ENCODE assay signal across 12 cellular contexts in genomic region chr3:169085827-169086226, GRCh38.
DNase-seq lines count a peak whose midpoint lies in the region; ATAC-seq and TF ChIP-seq lines count a peak whose summit lies in the region.
"Had no signal": no experiment of that assay in that cellular context is flagged by ENCODE, and none has a peak within 500 bp of the region (broad histone marks: within the 10 kb centered on the region; RNA-seq: fewer than 3 reads in every experiment).

No MANE protein-coding gene starts in this region.

- H3K36me3 ChIP-seq in PC-9 (ENCODE audit: low read depth), result peaks cover 35% of the 10 kb centered on the region
- no peaks in the 10 kb centered on the region for H3K36me3 ChIP-seq in fibroblast of lung (ENCODE audit: control insufficient read depth, insufficient read depth, low read length)
- no peaks in the 10 kb centered on the region for H3K36me3 ChIP-seq in right atrium auricular region

- no peaks in the 10 kb centered on the region for H3K36me3 Mint-ChIP-seq in osteocyte (ENCODE audit: unreplicated experiment)

- H2AFZ ChIP-seq in PC-9, result no peak overlapping the region
- no peak overlapping the region for H2AFZ ChIP-seq in fibroblast of lung (ENCODE audit: low read length)
- H2AFZ ChIP-seq: parathyroid adenoma had no signal

- ATAC-seq in GM18858 (IDR thresholded peaks at IDR 0.05; ENCODE audit: unreplicated experiment) (no peak), GM18867 (IDR thresholded peaks at IDR 0.05; ENCODE audit: unreplicated experiment) (no peak)
- ATAC-seq: activated CD8-positive, alpha-beta T cell treated with anti-CD3 and anti-CD28 coated beads for 36 hours had no signal

- no peak overlapping the region for H3K4me3 Mint-ChIP-seq in osteocyte (ENCODE audit: unreplicated experiment)
- H3K4me3 Mint-ChIP-seq: activated CD8-positive, alpha-beta T cell treated with anti-CD3 and anti-CD28 coated beads for 36 hours had no signal

- H4K20me1 ChIP-seq in PC-9 (ENCODE audit: insufficient read depth) (no peaks in the 10 kb centered on the region), fibroblast of lung (ENCODE audit: control insufficient read depth, extremely low read depth, insufficient read depth, low read length) (no peaks in the 10 kb centered on the region)

- BruUV-seq in PC-9 (replicated peaks; lab: Mats Ljungman, UMichigan), result no TSS peak

- peaks cover 14% of the 10 kb centered on the region; the same call in 1 of the 2 replicates for H3K4me1 ChIP-seq in PC-9 (replicated peaks; ENCODE audit: insufficient read depth)
- peaks cover 9% of the 10 kb centered on the region for H3K4me1 ChIP-seq in fibroblast of lung (ENCODE audit: control insufficient read depth, extremely low read depth, insufficient read depth, low read length)
- H3K4me1 ChIP-seq in right atrium auricular region, result no peaks in the 10 kb centered on the region
- H3K4me1 ChIP-seq: ascending aorta, parathyroid adenoma had no signal

- H3K27ac ChIP-seq in PC-9 (peak overlapping the region; percentile 16; the same call in 1 of the 2 replicates), fibroblast of lung (ENCODE audit: insufficient read depth, low read length) (peak overlapping the region; percentile 56), right atrium auricular region (no peak overlapping the region)
- H3K27ac ChIP-seq: ascending aorta, parathyroid adenoma had no signal

- no peak overlapping the region for H3K4me2 ChIP-seq in PC-9
- H3K4me2 ChIP-seq in fibroblast of lung (ENCODE audit: extremely low read depth, insufficient read depth, low read length), result peak overlapping the region; percentile 23

- intact Hi-C loops in PC-9 (cut with micrococcal nuclease; ENCODE audit: unreplicated experiment), result loop anchor here (5.0 kb wide), 1 partner anchor 209 kb away; no protein-coding TSS in a partner anchor

- DNase-seq in ELF-1 (ENCODE audit: low read depth, low spot score) (peak; percentile 10), PC-9 (peak; percentile 31 to 79), fibroblast of lung (ENCODE audit: low read depth in 2 of 2) (peak; percentile 94 to 97), osteocyte (ENCODE audit: extremely low spot score, unreplicated experiment) (no peak), NCI-H526 treated with DMSO at 0.1 percent for 48 hours (lab: John Stamatoyannopoulos, UW) (no peak), right atrium auricular region (ENCODE audit: low spot score) (no peak)
- DNase-seq: activated CD8-positive, alpha-beta T cell treated with anti-CD3 and anti-CD28 coated beads for 36 hours; NCI-H1048 had no signal

- H3K79me2 ChIP-seq in PC-9 (ENCODE audit: low read depth), result no peaks in the 10 kb centered on the region
- no peaks in the 10 kb centered on the region for H3K79me2 ChIP-seq in fibroblast of lung (ENCODE audit: control insufficient read depth, insufficient read depth, low read length)
- H3K79me2 ChIP-seq: parathyroid adenoma had no signal

- CTCF ChIA-PET in PC-9 (lab: Charles Lee), result no interaction called here

- H3K9me3 Mint-ChIP-seq in osteocyte (ENCODE audit: unreplicated experiment), result no peaks in the 10 kb centered on the region
- H3K9me3 Mint-ChIP-seq: activated CD8-positive, alpha-beta T cell treated with anti-CD3 and anti-CD28 coated beads for 36 hours had no signal

- H3K27me3 ChIP-seq in PC-9 (ENCODE audit: insufficient read depth, low read depth), result no peaks in the 10 kb centered on the region
- no peaks in the 10 kb centered on the region for H3K27me3 ChIP-seq in fibroblast of lung (ENCODE audit: control insufficient read depth, insufficient read depth, low read length)
- no peaks in the 10 kb centered on the region for H3K27me3 ChIP-seq in right atrium auricular region
- H3K27me3 ChIP-seq: ascending aorta had no signal

- H3K27ac Mint-ChIP-seq in osteocyte (ENCODE audit: unreplicated experiment), result peak overlapping the region; percentile 66
- H3K27ac Mint-ChIP-seq: activated CD8-positive, alpha-beta T cell treated with anti-CD3 and anti-CD28 coated beads for 36 hours had no signal

- TF ChIP-seq CTCF in PC-9 (conservative IDR thresholded peaks at IDR 0.05), result no peak
- no peak for TF ChIP-seq CTCF in fibroblast of lung (conservative IDR thresholded peaks at IDR 0.05 in 1 of 2, IDR thresholded peaks at IDR 0.05 in 1 of 2; ENCODE audit: low read depth in 1 of 2, low read length in 2 of 2)
- no peak for TF ChIP-seq CTCF in osteocyte (IDR thresholded peaks at IDR 0.05)
- no peak for TF ChIP-seq CTCF in right atrium auricular region (IDR thresholded peaks at IDR 0.05)

- H3K9ac ChIP-seq in fibroblast of lung (ENCODE audit: insufficient read depth, low read length), result no peak overlapping the region
- H3K9ac ChIP-seq: parathyroid adenoma had no signal

- H3K4me1 Mint-ChIP-seq in osteocyte (ENCODE audit: unreplicated experiment), result peaks cover 42% of the 10 kb centered on the region

- peaks cover 8% of the 10 kb centered on the region for H3F3A ChIP-seq in PC-9 (ENCODE audit: insufficient read depth, low read depth)

- POLR2A ChIA-PET in PC-9 (lab: Charles Lee; ENCODE audit: unreplicated experiment), result no interaction called here

- no peaks in the 10 kb centered on the region for H3K27me3 Mint-ChIP-seq in osteocyte (ENCODE audit: unreplicated experiment)
- H3K27me3 Mint-ChIP-seq: activated CD8-positive, alpha-beta T cell treated with anti-CD3 and anti-CD28 coated beads for 36 hours had no signal

- no peaks in the 10 kb centered on the region for H3K9me2 ChIP-seq in PC-9 (ENCODE audit: insufficient read depth)

- H3K4me3 ChIP-seq in PC-9 (no peak overlapping the region), fibroblast of lung (replicated peaks in 1 of 4; ENCODE audit: control extremely low read depth in 1 of 4, insufficient read depth in 1 of 4, low read depth in 3 of 4, low read length in 4 of 4) (no peak overlapping the region), right atrium auricular region (no peak overlapping the region)
- H3K4me3 ChIP-seq: ascending aorta had no signal

- H3K9me3 ChIP-seq in PC-9 (ENCODE audit: insufficient read depth, low read depth) (no peaks in the 10 kb centered on the region), fibroblast of lung (ENCODE audit: control insufficient read depth, insufficient read depth, low read depth, low read length) (no peaks in the 10 kb centered on the region), right atrium auricular region (no peaks in the 10 kb centered on the region)
- H3K9me3 ChIP-seq: ascending aorta had no signal

Comparison
In these comparisons a context has a peak if more than half of its experiments do, and no peak if none do; other contexts are left out.
1. DNase-seq: peak in ELF-1 (single experiment), PC-9 (2 of 2) and fibroblast of lung (2 of 2); none in osteocyte (single experiment), NCI-H526 treated with DMSO at 0.1 percent for 48 hours (single experiment) and right atrium auricular region (single experiment).
2. H3K27ac ChIP-seq: peak in PC-9 (single experiment) and fibroblast of lung (single experiment); none in right atrium auricular region (0 of 2).